ENCODE assay signal across 7 cellular contexts in genomic region chr7:55862652-55863051, GRCh38. TPM values are rescaled to one million over a fixed set of nuclear protein-coding genes. Genes with fewer than 3 reads are reported as not detected.
"Had no signal": no experiment of that assay in that cellular context is flagged by ENCODE, and none has a peak within 500 bp of the region (broad histone marks: within the 10 kb centered on the region; RNA-seq: fewer than 3 reads in every experiment).

TSS of gene SEPTIN14 (minus strand) at chr7:55862752. CDS start at chr7:55861996, 756 bp downstream.

RNA-seq across cellular contexts. Expression of gene SEPTIN14, which starts in this region (rescaled TPM):
- total RNA-seq: GM23248, GM23338, H1, H4, H7, H9, HFFc6 had no signal
- polyA plus RNA-seq: GM23248, GM23338, H1 had no signal
